In the genomic region with DNA sequence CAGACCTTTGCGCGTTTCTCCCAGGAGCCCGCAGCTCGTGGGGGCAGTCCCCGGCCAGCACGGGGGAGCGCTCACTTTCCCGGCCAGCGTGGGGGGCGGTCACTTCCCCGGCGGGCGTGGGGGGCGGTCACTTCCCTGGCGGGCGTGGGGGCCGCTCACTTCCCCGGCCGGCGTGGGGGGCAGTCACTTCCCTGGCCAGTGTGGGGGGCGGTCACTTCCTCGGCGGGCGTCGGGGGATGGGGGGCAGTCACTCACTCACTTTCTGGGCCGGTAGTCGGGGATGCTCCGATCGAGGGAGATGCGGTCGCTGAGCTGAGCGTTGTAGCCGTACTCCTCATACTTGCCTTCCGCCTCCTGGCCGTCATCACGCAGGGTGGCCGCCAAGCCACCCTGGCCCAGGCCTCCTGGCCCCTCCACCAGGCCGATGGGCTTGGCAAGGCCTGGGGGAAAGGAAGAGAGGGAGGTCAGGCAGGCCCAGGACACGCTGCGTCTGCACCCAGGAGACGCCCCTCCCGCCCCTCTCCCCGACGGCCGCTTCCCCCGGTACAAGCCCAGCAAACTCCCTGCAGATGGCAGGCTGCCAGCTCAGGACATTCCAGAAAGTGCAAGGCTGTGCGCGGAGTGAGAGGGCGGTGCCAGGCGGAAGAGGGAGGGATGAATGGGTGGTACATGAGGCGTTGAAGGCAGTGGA, we compare ENCODE assay signal across 10 cellular contexts. TPM values are rescaled to one million over a fixed set of nuclear protein-coding genes. Genes with fewer than 3 reads are reported as not detected.
DNase-seq lines count a peak whose midpoint lies in the region; ATAC-seq and TF ChIP-seq lines count a peak whose summit lies in the region.
"Had no signal": no experiment of that assay in that cellular context is flagged by ENCODE, and none has a peak within 500 bp of the region (broad histone marks: within the 10 kb centered on the region; RNA-seq: fewer than 3 reads in every experiment).

No MANE protein-coding gene starts in this region.

- peaks cover 79% of the 10 kb centered on the region for H3K27me3 ChIP-seq in gastroesophageal sphincter
- H3K27me3 ChIP-seq in psoas muscle (ENCODE audit: insufficient read depth in 3 of 3, low read length in 2 of 3), result peaks cover 0 to 82% (median 22%) of the 10 kb centered on the region in 3 donors

- TF ChIP-seq EP300 in gastroesophageal sphincter (IDR thresholded peaks at IDR 0.05), result no peak

- intact Hi-C loops in psoas muscle (cut with DNase I), result no loop called here

- ATAC-seq in gastroesophageal sphincter (peak; percentile 80), psoas muscle (peak in 1 of 4 donors; percentile 35), HG02840 (IDR thresholded peaks at IDR 0.05; ENCODE audit: low FRiP score, unreplicated experiment) (no peak), HG03457 (IDR thresholded peaks at IDR 0.05; ENCODE audit: unreplicated experiment) (no peak)
- ATAC-seq: T-helper 17 cell had no signal

- H3K4me3 ChIP-seq in gastroesophageal sphincter (peak overlapping the region in 1 of 2 donors; percentile 39), psoas muscle (no peak overlapping the region)

- peaks cover 0 to 19% (median 3%) of the 10 kb centered on the region in 3 donors for H3K4me1 ChIP-seq in gastroesophageal sphincter
- no peaks in the 10 kb centered on the region for H3K4me1 ChIP-seq in psoas muscle

- no peak overlapping the region for H3K27ac ChIP-seq in gastroesophageal sphincter
- no peak overlapping the region for H3K27ac ChIP-seq in psoas muscle

- whole genome bisulfite sequencing in gastroesophageal sphincter (ENCODE audit: low coverage in 1 of 2), 2 donors, result 3% methylated on average over 10 of the region's 51 CpGs; no CpG with 5 or more reads in 1 of the 2 donors
- WGBS in psoas muscle, 3 donors, result 5 to 7% (median 5%) methylated on average over 35 to 51 of the region's 51 CpGs

- no peak for TF ChIP-seq CTCF in gastroesophageal sphincter (IDR thresholded peaks at IDR 0.05)
- no peak for TF ChIP-seq CTCF in psoas muscle (IDR thresholded peaks at IDR 0.05)

- no peak for TF ChIP-seq POLR2A in gastroesophageal sphincter (IDR thresholded peaks at IDR 0.05)

- DNase-seq in GM03348 (ENCODE audit: low spot score), result peak; percentile 75
- peak; percentile 37 for DNase-seq in RPMI8226
- DNase-seq in psoas muscle, result peak; percentile 40 to 64
- DNase-seq in stimulated activated CD4-positive, alpha-beta T cell treated with anti-CD3 and anti-CD28 coated beads, Interleukin-4, amount 100 ng/mL, for 1 hour, result no peak
- DNase-seq in stimulated activated CD4-positive, alpha-beta T cell treated with anti-CD3 and anti-CD28 coated beads, Interleukin-4, amount 100 ng/mL, for 24 hours, result no peak
- DNase-seq: T-helper 17 cell had no signal

- no peaks in the 10 kb centered on the region for H3K36me3 ChIP-seq in gastroesophageal sphincter
- H3K36me3 ChIP-seq in psoas muscle (ENCODE audit: insufficient read depth in 1 of 2, low read depth in 1 of 2), result no peaks in the 10 kb centered on the region

- H3K9me3 ChIP-seq in gastroesophageal sphincter, result no peaks in the 10 kb centered on the region
- H3K9me3 ChIP-seq in psoas muscle, result no peaks in the 10 kb centered on the region

RNA-seq across cellular contexts. Expression of a gene that starts 43.3 kb away (rescaled TPM):
- total RNA-seq in gastroesophageal sphincter (1 to 10 TPM in 1 of 4 donors, not detected in 3; 2.0 TPM), psoas muscle (not detected)
- polyA plus RNA-seq in psoas muscle, result under 1 TPM; 0.01 to 0.21 (median 0.08) TPM
- total RNA-seq: osteocyte, T-helper 17 cell had no signal

Comparison
In these comparisons a context has a peak if more than half of its experiments do, and no peak if none do; other contexts are left out.
1. DNase-seq: peak in GM03348 (single experiment), RPMI8226 (single experiment) and psoas muscle (2 of 2); none in stimulated activated CD4-positive, alpha-beta T cell treated with anti-CD3 and anti-CD28 coated beads, Interleukin-4, amount 100 ng/mL, for 1 hour (single experiment) and stimulated activated CD4-positive, alpha-beta T cell treated with anti-CD3 and anti-CD28 coated beads, Interleukin-4, amount 100 ng/mL, for 24 hours (single experiment).